ENCODE assay signal across 12 cellular contexts in the genomic region with DNA sequence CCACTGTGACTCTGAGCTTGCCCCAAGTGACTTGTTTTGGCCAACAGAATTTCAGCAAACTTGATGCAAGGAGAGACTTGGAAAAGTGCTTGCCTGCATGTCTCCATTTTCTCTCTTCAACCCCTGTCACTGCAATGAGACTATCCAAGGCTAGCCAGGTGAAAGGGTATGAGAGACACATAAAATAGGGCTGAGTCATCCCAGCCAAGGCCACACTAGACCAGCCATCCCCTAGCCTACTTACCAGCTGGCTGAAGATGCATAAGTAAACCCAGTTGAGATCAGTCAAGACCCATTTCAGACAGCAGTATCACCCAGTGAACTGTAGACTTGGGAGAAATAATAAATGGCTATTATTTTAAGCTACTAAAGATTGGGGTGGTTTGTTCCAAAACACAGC.
"Had no signal": no experiment of that assay in that cellular context is flagged by ENCODE, and none has a peak within 500 bp of the region (broad histone marks: within the 10 kb centered on the region; RNA-seq: fewer than 3 reads in every experiment).

No MANE protein-coding gene starts in this region.

- ATAC-seq: activated T-helper 17 cell treated with anti-CD3 and anti-CD28 coated beads, Interleukin-2, amount 50 U/mL, for 72 hours; stimulated activated memory B cell treated with anti-CD40 and anti-IgM and Interleukin-4, amounts not matched to agents 10 μg/mL and 1 μg/mL and 100 μg/mL, for 72 hours; T-helper 17 cell had no signal

- DNase-seq: activated CD4-positive, alpha-beta T cell treated with anti-CD3 and anti-CD28 coated beads, Interleukin-2, amount 10 ng/mL, durations not matched to agents 7 days and 5 days; activated CD4-positive, CD25-positive, alpha-beta regulatory T cell; activated CD8-positive, alpha-beta memory T cell treated with anti-CD3 and anti-CD28 coated beads for 24 hours; activated naive CD4-positive, alpha-beta T cell treated with anti-CD3 and anti-CD28 coated beads for 36 hours; central memory CD4-positive, alpha-beta T cell; cortex of kidney; effector memory CD4-positive, alpha-beta T cell; hypothalamus; retina; T-helper 17 cell had no signal
